Comparison of ENCODE assay signal across 9 cellular contexts in genomic region chr15:70036585-70037343, GRCh38.
DNase-seq lines count a peak whose midpoint lies in the region; ATAC-seq and TF ChIP-seq lines count a peak whose summit lies in the region.
"Had no signal": no experiment of that assay in that cellular context is flagged by ENCODE, and none has a peak within 500 bp of the region (broad histone marks: within the 10 kb centered on the region; RNA-seq: fewer than 3 reads in every experiment).

No MANE protein-coding gene starts in this region.

- H3K27ac Mint-ChIP-seq in activated CD4-positive, alpha-beta memory T cell treated with anti-CD3 and anti-CD28 coated beads for 36 hours = no peak overlapping the region
- H3K27ac Mint-ChIP-seq in activated CD4-positive, alpha-beta memory T cell treated with anti-CD3 and anti-CD28 coated beads, Interleukin-2, amount 10 ng/mL, durations not matched to agents 7 days and 5 days = no peak overlapping the region
- peak overlapping the region; percentile 77 for H3K27ac Mint-ChIP-seq in stimulated activated memory B cell treated with anti-CD40 and anti-IgM and Interleukin-4, amounts not matched to agents 10 μg/mL and 1 μg/mL and 100 μg/mL, for 72 hours

- no peaks in the 10 kb centered on the region for H3K9me3 ChIP-seq in hepatocyte (ENCODE audit: low read depth)
- H3K9me3 ChIP-seq: SJSA1 had no signal

- no peaks in the 10 kb centered on the region for H4K20me1 ChIP-seq in hepatocyte (ENCODE audit: insufficient read depth, poor library complexity, severe bottlenecking)

- H3K36me3 ChIP-seq in hepatocyte (replicated peaks; ENCODE audit: insufficient read depth, low read depth) = no peaks in the 10 kb centered on the region
- H3K36me3 ChIP-seq: SJSA1 had no signal

- no peak overlapping the region for H3K27ac ChIP-seq in hepatocyte
- H3K27ac ChIP-seq: SJSA1 had no signal

- no peak overlapping the region for H3K4me2 ChIP-seq in hepatocyte

- no peaks in the 10 kb centered on the region for H3K4me1 ChIP-seq in hepatocyte (ENCODE audit: insufficient read depth)
- H3K4me1 ChIP-seq: SJSA1 had no signal

- H3K4me3 Mint-ChIP-seq in activated CD4-positive, alpha-beta memory T cell treated with anti-CD3 and anti-CD28 coated beads for 36 hours = no peak overlapping the region
- no peak overlapping the region for H3K4me3 Mint-ChIP-seq in activated CD4-positive, alpha-beta memory T cell treated with anti-CD3 and anti-CD28 coated beads, Interleukin-2, amount 10 ng/mL, durations not matched to agents 7 days and 5 days
- H3K4me3 Mint-ChIP-seq in stimulated activated memory B cell treated with anti-CD40 and anti-IgM and Interleukin-4, amounts not matched to agents 10 μg/mL and 1 μg/mL and 100 μg/mL, for 72 hours = peak overlapping the region; percentile 6

- no peaks in the 10 kb centered on the region for H3K79me2 ChIP-seq in hepatocyte

- no peaks in the 10 kb centered on the region for H3K27me3 Mint-ChIP-seq in activated CD4-positive, alpha-beta memory T cell treated with anti-CD3 and anti-CD28 coated beads for 36 hours
- peaks cover 10% of the 10 kb centered on the region for H3K27me3 Mint-ChIP-seq in activated CD4-positive, alpha-beta memory T cell treated with anti-CD3 and anti-CD28 coated beads, Interleukin-2, amount 10 ng/mL, durations not matched to agents 7 days and 5 days
- H3K27me3 Mint-ChIP-seq in stimulated activated memory B cell treated with anti-CD40 and anti-IgM and Interleukin-4, amounts not matched to agents 10 μg/mL and 1 μg/mL and 100 μg/mL, for 72 hours = no peaks in the 10 kb centered on the region

- intact Hi-C loops in activated CD4-positive, alpha-beta memory T cell treated with anti-CD3 and anti-CD28 coated beads for 36 hours (cut with micrococcal nuclease) = no loop called here

- H3K4me3 ChIP-seq in hepatocyte = no peak overlapping the region
- H3K4me3 ChIP-seq: SJSA1 had no signal

- H3K9me3 Mint-ChIP-seq in activated CD4-positive, alpha-beta memory T cell treated with anti-CD3 and anti-CD28 coated beads for 36 hours = no peaks in the 10 kb centered on the region
- H3K9me3 Mint-ChIP-seq in activated CD4-positive, alpha-beta memory T cell treated with anti-CD3 and anti-CD28 coated beads, Interleukin-2, amount 10 ng/mL, durations not matched to agents 7 days and 5 days = no peaks in the 10 kb centered on the region
- no peaks in the 10 kb centered on the region for H3K9me3 Mint-ChIP-seq in stimulated activated memory B cell treated with anti-CD40 and anti-IgM and Interleukin-4, amounts not matched to agents 10 μg/mL and 1 μg/mL and 100 μg/mL, for 72 hours

- 84% methylated on average over 5 of the region's 5 CpGs for WGBS in hepatocyte (ENCODE audit: low lambda C conversion rate, missing lambda C conversion rate)

- no peak overlapping the region for H2AFZ ChIP-seq in hepatocyte

- H3K27me3 ChIP-seq in hepatocyte = no peaks in the 10 kb centered on the region
- H3K27me3 ChIP-seq: SJSA1 had no signal

- no peaks in the 10 kb centered on the region for H3K9me2 ChIP-seq in hepatocyte (replicated peaks; ENCODE audit: insufficient read depth)

- H3K36me3 Mint-ChIP-seq in activated CD4-positive, alpha-beta memory T cell treated with anti-CD3 and anti-CD28 coated beads for 36 hours = no peaks in the 10 kb centered on the region
- H3K36me3 Mint-ChIP-seq in activated CD4-positive, alpha-beta memory T cell treated with anti-CD3 and anti-CD28 coated beads, Interleukin-2, amount 10 ng/mL, durations not matched to agents 7 days and 5 days (ENCODE audit: low read depth) = no peaks in the 10 kb centered on the region
- no peaks in the 10 kb centered on the region for H3K36me3 Mint-ChIP-seq in stimulated activated memory B cell treated with anti-CD40 and anti-IgM and Interleukin-4, amounts not matched to agents 10 μg/mL and 1 μg/mL and 100 μg/mL, for 72 hours

- peak; percentile 78 for ATAC-seq in HG03025 (IDR thresholded peaks at IDR 0.05; ENCODE audit: low FRiP score, unreplicated experiment)
- ATAC-seq in stimulated activated memory B cell treated with anti-CD40 and anti-IgM and Interleukin-4, amounts not matched to agents 10 μg/mL and 1 μg/mL and 100 μg/mL, for 72 hours = peak; percentile 85

- DNase-seq in activated CD4-positive, alpha-beta memory T cell treated with anti-CD3 and anti-CD28 coated beads for 36 hours = peak; percentile 36
- no peak for DNase-seq in activated CD4-positive, alpha-beta memory T cell treated with anti-CD3 and anti-CD28 coated beads, Interleukin-2, amount 10 ng/mL, durations not matched to agents 7 days and 5 days
- peak; percentile 59 to 76 for DNase-seq in NCI-H524 (lab: John Stamatoyannopoulos, UW)
- DNase-seq in hepatocyte (ENCODE audit: low spot score) = no peak
- no peak for DNase-seq in stimulated activated naive CD4-positive, alpha-beta T cell (lab: John Stamatoyannopoulos, UW)
- DNase-seq in NCI-H1930 (lab: John Stamatoyannopoulos, UW) = no peak

- CTCF ChIA-PET in activated CD4-positive, alpha-beta memory T cell treated with anti-CD3 and anti-CD28 coated beads for 36 hours (lab: Charles Lee) = interaction anchor here (1.5 kb wide), 1 partner anchor 13 kb away, joined by 5 read pairs; no protein-coding TSS in a partner anchor
- CTCF ChIA-PET in activated CD4-positive, alpha-beta memory T cell treated with anti-CD3 and anti-CD28 coated beads, Interleukin-2, amount 10 ng/mL, durations not matched to agents 7 days and 5 days (lab: Charles Lee) = no interaction called here

- no peak for TF ChIP-seq CTCF in hepatocyte (IDR thresholded peaks at IDR 0.05; ENCODE audit: poor library complexity)

- H3K4me1 Mint-ChIP-seq in activated CD4-positive, alpha-beta memory T cell treated with anti-CD3 and anti-CD28 coated beads for 36 hours (ENCODE audit: low read depth) = peaks cover 2% of the 10 kb centered on the region
- H3K4me1 Mint-ChIP-seq in activated CD4-positive, alpha-beta memory T cell treated with anti-CD3 and anti-CD28 coated beads, Interleukin-2, amount 10 ng/mL, durations not matched to agents 7 days and 5 days = no peaks in the 10 kb centered on the region
- H3K4me1 Mint-ChIP-seq in stimulated activated memory B cell treated with anti-CD40 and anti-IgM and Interleukin-4, amounts not matched to agents 10 μg/mL and 1 μg/mL and 100 μg/mL, for 72 hours = peaks cover 70% of the 10 kb centered on the region

- POLR2A ChIA-PET in activated CD4-positive, alpha-beta memory T cell treated with anti-CD3 and anti-CD28 coated beads for 36 hours (lab: Charles Lee) = no interaction called here
- POLR2A ChIA-PET in activated CD4-positive, alpha-beta memory T cell treated with anti-CD3 and anti-CD28 coated beads, Interleukin-2, amount 10 ng/mL, durations not matched to agents 7 days and 5 days (lab: Charles Lee) = interaction anchor here (1.1 kb wide), 1 partner anchor 61 kb away, joined by 3 read pairs; the partner anchor contains the start of gene TLE3

Comparison
In these comparisons a context has a peak if more than half of its experiments do, and no peak if none do; other contexts are left out.
1. DNase-seq: peak in activated CD4-positive, alpha-beta memory T cell treated with anti-CD3 and anti-CD28 coated beads for 36 hours (single experiment) and NCI-H524 (2 of 2); none in activated CD4-positive, alpha-beta memory T cell treated with anti-CD3 and anti-CD28 coated beads, Interleukin-2, amount 10 ng/mL, durations not matched to agents 7 days and 5 days (single experiment), hepatocyte (single experiment), stimulated activated naive CD4-positive, alpha-beta T cell (0 of 6) and NCI-H1930 (0 of 2).